In genomic region chr6:20291764-20292227, GRCh38 we compare ENCODE assay signal across 8 cellular contexts.
DNase-seq lines count a peak whose midpoint lies in the region; ATAC-seq and TF ChIP-seq lines count a peak whose summit lies in the region.

No MANE protein-coding gene starts in this region.

- peak overlapping the region in 1 of 2 donors; percentile 26 for H3K27ac Mint-ChIP-seq in activated naive CD4-positive, alpha-beta T cell treated with anti-CD3 and anti-CD28 coated beads, Interleukin-2, amount 50 U/mL, for 72 hours

- H3K36me3 Mint-ChIP-seq in activated naive CD4-positive, alpha-beta T cell treated with anti-CD3 and anti-CD28 coated beads, Interleukin-2, amount 50 U/mL, for 72 hours: no peaks in the 10 kb centered on the region

- H3K27me3 ChIP-seq in aorta (ENCODE audit: control insufficient read depth in 1 of 2, insufficient read depth in 2 of 2, low read length in 1 of 2): no peaks in the 10 kb centered on the region

- no peaks in the 10 kb centered on the region for H3K9me3 ChIP-seq in aorta (ENCODE audit: control insufficient read depth, low read length)

- peak; percentile 87 for ATAC-seq in HG02610 (IDR thresholded peaks at IDR 0.05; ENCODE audit: unreplicated experiment)
- ATAC-seq in activated naive CD4-positive, alpha-beta T cell treated with anti-CD3 and anti-CD28 coated beads, Interleukin-2, amount 50 U/mL, for 72 hours: peak; percentile 89 to 96
- peak; percentile 96 for ATAC-seq in Right ventricle myocardium superior (ENCODE audit: poor library complexity)
- ATAC-seq in aorta (ENCODE audit: low FRiP score): peak; percentile 90

- H3K4me1 ChIP-seq in aorta (ENCODE audit: control insufficient read depth in 1 of 2, insufficient read depth in 2 of 2, low read length in 2 of 2): no peaks in the 10 kb centered on the region

- WGBS in aorta, 2 donors: 2 to 4% methylated on average over 7 of the region's 7 CpGs

- no peak overlapping the region for H3K27ac ChIP-seq in aorta (ENCODE audit: low read depth in 1 of 2, low read length in 2 of 2)

- TF ChIP-seq CTCF in GM12872 (IDR thresholded peaks at IDR 0.05; ENCODE audit: insufficient read depth, low read depth, low read length): peak; percentile 87

- H3K36me3 ChIP-seq in aorta (ENCODE audit: control insufficient read depth in 1 of 2, insufficient read depth in 2 of 2, low read length in 1 of 2): no peaks in the 10 kb centered on the region

- no peak overlapping the region for H3K4me3 ChIP-seq in aorta (ENCODE audit: low read length in 2 of 2)

- DNase-seq in NCI-H1092 treated with DMSO at 0.1 percent for 48 hours (lab: John Stamatoyannopoulos, UW) (peak; percentile 60), SKM-1 treated with dmso at 0.1 percent for 144 hours (lab: John Stamatoyannopoulos, UW; ENCODE audit: unreplicated experiment) (peak; percentile 73), Right ventricle myocardium superior (peak; percentile 59), pulmonary artery endothelial cell (ENCODE audit: low read depth, low spot score) (peak; percentile 30), aorta (peak; percentile 80 to 83)
- DNase-seq in activated naive CD4-positive, alpha-beta T cell treated with anti-CD3 and anti-CD28 coated beads, Interleukin-2, amount 50 U/mL, for 72 hours (ENCODE audit: low spot score in 2 of 2): peak; percentile 73 to 79

- intact Hi-C loops in Right ventricle myocardium superior (cut with DNase I): loop anchor here (2.0 to 5.0 kb wide), 3 partner anchors 111 to 239 kb away; partner anchors contain the start of gene E2F3
- intact Hi-C loops in aorta (cut with DNase I): loop anchor here (1.0 to 5.0 kb wide), 3 partner anchors 111 to 238 kb away; partner anchors contain the start of gene E2F3 (in 2 of the 2)

- H3K9me3 Mint-ChIP-seq in activated naive CD4-positive, alpha-beta T cell treated with anti-CD3 and anti-CD28 coated beads, Interleukin-2, amount 50 U/mL, for 72 hours: no peaks in the 10 kb centered on the region

Comparison
In these comparisons a context has a peak if more than half of its experiments do, and no peak if none do; other contexts are left out.
1. DNase-seq: peak in every context shown above with its lines; median percentile 82 in aorta; 76 in activated naive CD4-positive, alpha-beta T cell treated with anti-CD3 and anti-CD28 coated beads, Interleukin-2, amount 50 U/mL, for 72 hours; 73 in SKM-1 treated with dmso at 0.1 percent for 144 hours; 60 in NCI-H1092 treated with DMSO at 0.1 percent for 48 hours; 59 in Right ventricle myocardium superior; 30 in pulmonary artery endothelial cell.